ENCODE assay signal across 8 cellular contexts in the genomic region with DNA sequence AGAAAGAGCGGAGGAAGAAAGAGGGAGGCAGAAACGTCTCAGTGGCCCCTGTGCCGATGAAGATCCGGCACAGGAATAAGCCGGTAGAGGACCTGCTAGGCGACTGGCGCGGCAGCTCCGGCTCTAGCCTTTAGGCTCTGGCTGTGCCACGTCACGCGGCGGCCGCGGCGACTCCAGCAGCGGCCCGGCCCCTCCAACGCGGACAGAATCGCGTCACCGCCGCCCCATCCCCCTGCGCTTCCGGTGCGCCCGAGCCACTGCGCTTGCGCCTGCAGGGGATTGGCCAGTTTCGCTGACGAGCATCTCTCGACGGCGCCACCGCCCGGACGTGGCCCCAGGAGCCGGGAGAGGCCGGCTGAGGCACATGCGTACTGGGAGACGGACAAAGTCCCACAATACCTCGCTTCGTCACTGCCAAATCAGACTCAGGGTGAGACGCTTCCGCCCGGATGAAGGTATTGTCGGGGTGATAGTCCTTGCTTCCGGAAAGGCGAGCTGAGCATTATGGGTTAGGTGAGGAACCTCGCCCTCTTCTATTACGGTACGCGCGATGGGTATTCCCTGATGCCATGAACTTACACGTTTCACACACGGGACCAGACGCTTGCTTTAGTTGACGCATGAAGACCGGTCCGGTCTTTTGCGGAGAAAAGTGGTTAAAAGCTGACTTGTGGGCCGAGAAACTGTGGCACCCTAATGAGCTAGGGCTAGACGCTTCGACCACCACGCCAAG. TPM values are rescaled to one million over a fixed set of nuclear protein-coding genes. Genes with fewer than 3 reads are reported as not detected.
A peak's percentile ranks its signal among the peaks of the same experiment; 100 is the strongest.
DNase-seq lines count a peak whose midpoint lies in the region; ATAC-seq and TF ChIP-seq lines count a peak whose summit lies in the region.

A gene (minus strand): TSS at position 105 of the 733 bp plus-strand sequence. CDS start 204 bp downstream, outside the sequence.

- peaks cover 0 to under 1% (median 0%) of the 10 kb centered on the region in 3 donors for H3K27me3 Mint-ChIP-seq in CD14-positive monocyte (ENCODE audit: low read depth in 3 of 3)

- intact Hi-C loops in CD14-positive monocyte (cut with micrococcal nuclease), result loop anchor here (2.0 to 10.0 kb wide), 7 partner anchors 40 to 160 kb away; a partner anchor contains a TSS

- peaks cover 0 to 2% (median 0%) of the 10 kb centered on the region in 7 donors for H3K9me3 Mint-ChIP-seq in CD14-positive monocyte

- TF ChIP-seq CTCF in CD14-positive monocyte (IDR thresholded peaks at IDR 0.05), result peak; percentile 28

- peak; percentile 91 for ATAC-seq in GM19372 (IDR thresholded peaks at IDR 0.05; ENCODE audit: low read depth, unreplicated experiment)
- peak; percentile 91 for ATAC-seq in HG03558 (IDR thresholded peaks at IDR 0.05; ENCODE audit: extremely low read depth, unreplicated experiment)

- peak; percentile 100 for DNase-seq in CD14-positive monocyte (ENCODE audit: low spot score)
- peak; percentile 93 for DNase-seq in NCI-H748 treated with DMSO at 0.1 percent for 48 hours (lab: John Stamatoyannopoulos, UW)
- DNase-seq in activated CD4-positive, alpha-beta T cell treated with anti-CD3 and anti-CD28 coated beads, Interleukin-2, amount 50 U/mL, for 24 hours (ENCODE audit: low read depth in 1 of 2, low spot score in 1 of 2), result peak; percentile 98 to 99
- DNase-seq in dedifferentiated amniotic fluid mesenchymal stem cell (ENCODE audit: extremely low spot score), result peak; percentile 99
- DNase-seq in left kidney (ENCODE audit: low read depth, low spot score), result peak; percentile 100
- DNase-seq in stimulated activated CD4-positive, alpha-beta T cell treated with anti-CD3 and anti-CD28 coated beads, Interleukin-2, amount 100 ng/mL, for 24 hours, result peak; percentile 99

- peaks cover 20 to 33% of the 10 kb centered on the region in 2 donors for H3K36me3 Mint-ChIP-seq in CD14-positive monocyte

- H3K4me3 Mint-ChIP-seq in CD14-positive monocyte, result peak within 1 kb of the TSS; percentile 99

- peaks cover 37% of the 10 kb centered on the region for H3K4me1 Mint-ChIP-seq in CD14-positive monocyte

- H3K27ac Mint-ChIP-seq in CD14-positive monocyte, result peak within 1 kb of the TSS; percentile 99 to 100 (median 100)

RNA-seq across cellular contexts. Expression of the gene that starts here (rescaled TPM):
- polyA plus RNA-seq in CD14-positive monocyte, result 100 to 1,000 TPM; 224 to 229 TPM

Comparison
In these comparisons a context has a peak if more than half of its experiments do, and no peak if none do; other contexts are left out.
1. Peak in every context shown above with its lines: DNase-seq and ATAC-seq.